10 cellular contexts compared by ENCODE assay signal in genomic region chr16:29663020-29663828, GRCh38. TPM values are rescaled to one million over a fixed set of nuclear protein-coding genes. Genes with fewer than 3 reads are reported as not detected.
DNase-seq lines count a peak whose midpoint lies in the region; ATAC-seq and TF ChIP-seq lines count a peak whose summit lies in the region.
"Had no signal": no experiment of that assay in that cellular context is flagged by ENCODE, and none has a peak within 500 bp of the region (broad histone marks: within the 10 kb centered on the region; RNA-seq: fewer than 3 reads in every experiment).

TSS of gene SPN (plus strand) at chr16:29663247. CDS start at chr16:29663729, 482 bp downstream.

- no peak for TF ChIP-seq EP300 in suprapubic skin (IDR thresholded peaks at IDR 0.05)

- H3K4me1 ChIP-seq in suprapubic skin, result peaks cover 11% of the 10 kb centered on the region

- no peaks in the 10 kb centered on the region for H3K27me3 Mint-ChIP-seq in T-helper 2 cell treated with Interferon-gamma antibody and Interleukin-4, amounts not matched to agents 5 μg/mL and 100 μg/mL, for 36 hours (ENCODE audit: low read depth)
- no peaks in the 10 kb centered on the region for H3K27me3 Mint-ChIP-seq in effector memory CD8-positive, alpha-beta T cell

- no peak for TF ChIP-seq CTCF in suprapubic skin (IDR thresholded peaks at IDR 0.05)

- no peak for TF ChIP-seq POLR2A in suprapubic skin (IDR thresholded peaks at IDR 0.05)

- no peaks in the 10 kb centered on the region for H3K36me3 ChIP-seq in suprapubic skin

- WGBS in suprapubic skin, result 70% methylated on average over 18 of the region's 19 CpGs

- peak; percentile 19 for ATAC-seq in effector memory CD8-positive, alpha-beta T cell (replicated peaks)
- no peak for ATAC-seq in GM19328 (IDR thresholded peaks at IDR 0.05; ENCODE audit: unreplicated experiment)

- H3K9me3 Mint-ChIP-seq in T-helper 2 cell treated with Interferon-gamma antibody and Interleukin-4, amounts not matched to agents 5 μg/mL and 100 μg/mL, for 36 hours, result no peaks in the 10 kb centered on the region
- no peaks in the 10 kb centered on the region for H3K9me3 Mint-ChIP-seq in effector memory CD8-positive, alpha-beta T cell

- H3K4me3 Mint-ChIP-seq in T-helper 2 cell treated with Interferon-gamma antibody and Interleukin-4, amounts not matched to agents 5 μg/mL and 100 μg/mL, for 36 hours, result peak within 1 kb of the TSS; percentile 97
- peak within 1 kb of the TSS; percentile 95 to 100 for H3K4me3 Mint-ChIP-seq in effector memory CD8-positive, alpha-beta T cell

- H3K27me3 ChIP-seq in suprapubic skin, result no peaks in the 10 kb centered on the region

- H3K4me1 Mint-ChIP-seq in T-helper 2 cell treated with Interferon-gamma antibody and Interleukin-4, amounts not matched to agents 5 μg/mL and 100 μg/mL, for 36 hours (ENCODE audit: low read depth), result peaks cover 37% of the 10 kb centered on the region
- peaks cover 56 to 58% of the 10 kb centered on the region in 2 donors for H3K4me1 Mint-ChIP-seq in effector memory CD8-positive, alpha-beta T cell (ENCODE audit: low read depth in 2 of 2)

- no peak within 1 kb of the TSS for H3K27ac ChIP-seq in suprapubic skin

- H3K9me3 ChIP-seq in suprapubic skin, result no peaks in the 10 kb centered on the region

- DNase-seq in activated CD4-positive, alpha-beta T cell treated with anti-CD3 and anti-CD28 coated beads for 4 hours, result peak; percentile 25 to 34
- DNase-seq in activated CD4-positive, alpha-beta T cell treated with anti-CD3 and anti-CD28 coated beads, Interleukin-2, amount 50 U/mL, for 1 hour, result no peak
- peak; percentile 67 for DNase-seq in T-helper 2 cell treated with Interferon-gamma antibody and Interleukin-4, amounts not matched to agents 5 μg/mL and 100 μg/mL, for 36 hours (ENCODE audit: low spot score)
- DNase-seq in effector memory CD8-positive, alpha-beta T cell, result peak in 2 of 3 experiments; percentile 12 to 16
- DNase-seq in suprapubic skin (ENCODE audit: low spot score in 2 of 2) (no peak), anterior cingulate cortex (lab: John Stamatoyannopoulos, UW) (no peak), 8988T (no peak)
- DNase-seq: posterior cingulate gyrus had no signal

- peak within 1 kb of the TSS; percentile 29 for H3K4me3 ChIP-seq in suprapubic skin

- H3K36me3 Mint-ChIP-seq in T-helper 2 cell treated with Interferon-gamma antibody and Interleukin-4, amounts not matched to agents 5 μg/mL and 100 μg/mL, for 36 hours (ENCODE audit: low read depth), result peaks cover 51% of the 10 kb centered on the region
- peaks cover 59% of the 10 kb centered on the region for H3K36me3 Mint-ChIP-seq in effector memory CD8-positive, alpha-beta T cell (ENCODE audit: insufficient read depth)

- peak within 1 kb of the TSS; percentile 95 for H3K27ac Mint-ChIP-seq in T-helper 2 cell treated with Interferon-gamma antibody and Interleukin-4, amounts not matched to agents 5 μg/mL and 100 μg/mL, for 36 hours
- peak within 1 kb of the TSS; percentile 99 for H3K27ac Mint-ChIP-seq in effector memory CD8-positive, alpha-beta T cell

RNA-seq across cellular contexts. Expression of gene SPN, which starts in this region (rescaled TPM):
- 1 to 10 TPM; 2.2 to 6.3 (median 4.7) TPM for total RNA-seq in suprapubic skin
- total RNA-seq: LHCN-M2 had no signal

Comparison
In these comparisons a context has a peak if more than half of its experiments do, and no peak if none do; other contexts are left out.
1. DNase-seq: peak in activated CD4-positive, alpha-beta T cell treated with anti-CD3 and anti-CD28 coated beads for 4 hours (2 of 2), T-helper 2 cell treated with Interferon-gamma antibody and Interleukin-4, amounts not matched to agents 5 μg/mL and 100 μg/mL, for 36 hours (single experiment) and effector memory CD8-positive, alpha-beta T cell (2 of 3); none in activated CD4-positive, alpha-beta T cell treated with anti-CD3 and anti-CD28 coated beads, Interleukin-2, amount 50 U/mL, for 1 hour (single experiment), suprapubic skin (0 of 2), anterior cingulate cortex (0 of 58) and 8988T (single experiment).